In the genomic region with DNA sequence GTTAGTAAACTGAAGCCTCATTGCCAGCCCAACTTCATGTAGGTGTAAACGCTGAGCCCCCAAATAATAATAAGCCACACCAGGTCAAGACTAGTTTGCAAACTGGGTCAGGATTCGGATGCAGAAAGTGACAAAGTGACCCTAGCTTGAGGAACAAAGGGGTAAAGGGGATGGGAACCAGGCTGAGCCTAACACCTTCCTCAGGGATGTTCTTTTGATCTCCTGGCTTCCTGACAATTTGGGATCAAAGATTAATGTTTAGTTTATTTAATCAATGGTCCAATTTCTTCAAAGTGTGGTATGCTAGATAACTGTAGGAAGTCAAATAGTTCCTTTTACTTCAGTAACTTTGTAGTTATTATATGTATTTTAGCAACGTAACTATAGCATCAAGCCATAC, we compare ENCODE assay signal across 37 cellular contexts. TPM values are rescaled to one million over a fixed set of nuclear protein-coding genes. Genes with fewer than 3 reads are reported as not detected.
"Had no signal": no experiment of that assay in that cellular context is flagged by ENCODE, and none has a peak within 500 bp of the region (broad histone marks: within the 10 kb centered on the region; RNA-seq: fewer than 3 reads in every experiment).

No MANE protein-coding gene starts in this region.

- H3K4me3 ChIP-seq: adrenal gland, body of pancreas, breast epithelium had no signal

- ATAC-seq: activated CD8-positive, alpha-beta T cell treated with anti-CD3 and anti-CD28 coated beads for 36 hours; activated naive CD4-positive, alpha-beta T cell treated with anti-CD3 and anti-CD28 coated beads, Interleukin-2, amount 50 U/mL, for 72 hours; activated T-cell treated with anti-CD3 and anti-CD28 coated beads, Interleukin-2, amount 50 U/mL, for 4 hours; activated T-cell treated with anti-CD3 and anti-CD28 coated beads, Interleukin-2, amount 50 U/mL, for 72 hours; activated T-helper 17 cell treated with anti-CD3 and anti-CD28 coated beads, Interleukin-2, amount 50 U/mL, for 72 hours; body of pancreas had no signal

- H3K27me3 ChIP-seq: adrenal gland, body of pancreas, brain microvascular endothelial cell, breast epithelium had no signal

- DNase-seq: activated B cell treated with CpG ODN at 0.5 μM for 24 hours; activated CD4-positive, alpha-beta memory T cell treated with anti-CD3 and anti-CD28 coated beads for 36 hours; activated CD4-positive, alpha-beta T cell treated with anti-CD3 and anti-CD28 coated beads for 4 hours; activated CD4-positive, alpha-beta T cell treated with anti-CD3 and anti-CD28 coated beads, Interleukin-2, amount 10 ng/mL, durations not matched to agents 24 days and 14 days; activated CD4-positive, alpha-beta T cell treated with anti-CD3 and anti-CD28 coated beads, Interleukin-2, amount 50 U/mL, for 1 hour; activated CD4-positive, alpha-beta T cell treated with anti-CD3 and anti-CD28 coated beads, Interleukin-2, amount 50 U/mL, for 4 hours; activated CD4-positive, CD25-positive, alpha-beta regulatory T cell treated with anti-CD3 and anti-CD28 coated beads, Interleukin-2, amount 50 U/mL, for 72 hours; activated CD8-positive, alpha-beta memory T cell treated with anti-CD3 and anti-CD28 coated beads, Interleukin-2, amount 50 U/mL, for 4 hours; activated CD8-positive, alpha-beta T cell treated with anti-CD3 and anti-CD28 coated beads for 36 hours; activated effector memory CD4-positive, alpha-beta T cell treated with anti-CD3 and anti-CD28 coated beads, Interleukin-2, amount 50 U/mL, for 16 hours; activated gamma-delta T cell treated with Interleukin-2 at 50 U/mL for 16 hours; activated naive CD4-positive, alpha-beta T cell; activated naive CD4-positive, alpha-beta T cell treated with anti-CD3 and anti-CD28 coated beads for 36 hours; activated naive CD4-positive, alpha-beta T cell treated with anti-CD3 and anti-CD28 coated beads, Interleukin-2, amount 50 U/mL, for 16 hours; activated naive CD8-positive, alpha-beta T cell treated with anti-CD3 and anti-CD28 coated beads for 36 hours; activated T-cell treated with anti-CD3 and anti-CD28 coated beads for 4 hours; activated T-cell treated with anti-CD3 and anti-CD28 coated beads, Interleukin-2, amount 50 U/mL, for 1 hour; activated T-cell treated with anti-CD3 and anti-CD28 coated beads, Interleukin-2, amount 50 U/mL, for 4 hours; activated T-cell treated with anti-CD3 and anti-CD28 coated beads, Interleukin-2, amount 50 U/mL, for 72 hours; adrenal gland; amniotic stem cell; aorta; body of pancreas; brain microvascular endothelial cell; central memory CD4-positive, alpha-beta T cell; T-helper 1 cell; T-helper 2 cell; T-helper 9 cell had no signal

- H3K36me3 ChIP-seq: adrenal gland, brain microvascular endothelial cell, breast epithelium had no signal

- H3K27ac ChIP-seq: adrenal gland, body of pancreas, brain microvascular endothelial cell, breast epithelium, VCaP had no signal

- FAIRE-seq: astrocyte, TTC549 had no signal

- H3K9me3 ChIP-seq: adrenal gland, breast epithelium had no signal

- H3K4me1 ChIP-seq: adrenal gland, body of pancreas, breast epithelium had no signal

RNA-seq across cellular contexts. Expression of a gene that starts 9.9 kb away (rescaled TPM):
- total RNA-seq: activated B cell treated with CpG ODN at 0.5 μM for 24 hours; activated CD4-positive, alpha-beta memory T cell treated with anti-CD3 and anti-CD28 coated beads for 36 hours; activated CD4-positive, alpha-beta T cell treated with anti-CD3 and anti-CD28 coated beads, Interleukin-2, amount 10 ng/mL, durations not matched to agents 24 days and 14 days; activated CD8-positive, alpha-beta memory T cell treated with anti-CD3 and anti-CD28 coated beads for 36 hours; activated naive CD4-positive, alpha-beta T cell treated with anti-CD3 and anti-CD28 coated beads for 36 hours; activated naive CD4-positive, alpha-beta T cell treated with anti-CD3 and anti-CD28 coated beads, Interleukin-2, amount 50 U/mL, for 72 hours; activated T-helper 1 cell treated with anti-CD3 and anti-CD28 coated beads, Interleukin-12 subunit alpha, Interleukin-12 subunit beta, Interleukin-2, Interleukin-4 antibody, amounts not matched to agents 30 ng/mL and 10 ng/mL and 1 ng/mL, durations not matched to agents 14 hours and 24 hours and 36 hours; activated T-helper 17 cell treated with anti-CD3 and anti-CD28 coated beads, Interleukin-2, amount 50 U/mL, for 72 hours; aorta; astrocyte; cardiac septum had no signal
- polyA plus RNA-seq: aorta had no signal
